ENCODE assay signal across 8 cellular contexts in genomic region chr7:100545636-100546128, GRCh38. TPM values are rescaled to one million over a fixed set of nuclear protein-coding genes. Genes with fewer than 3 reads are reported as not detected.
A peak's percentile ranks its signal among the peaks of the same experiment; 100 is the strongest.
DNase-seq lines count a peak whose midpoint lies in the region; ATAC-seq and TF ChIP-seq lines count a peak whose summit lies in the region.

No MANE protein-coding gene starts in this region.

- 15% methylated on average over 2 of the region's 2 CpGs for WGBS in esophagus, 2 donors
- WGBS in urinary bladder: 17% methylated on average over 2 of the region's 2 CpGs

- peaks cover 0 to 6% of the 10 kb centered on the region in 2 donors for H3K4me1 ChIP-seq in esophagus (ENCODE audit: control insufficient read depth in 2 of 2, insufficient read depth in 2 of 2, low read length in 1 of 2)
- peaks cover 7% of the 10 kb centered on the region for H3K4me1 ChIP-seq in urinary bladder (ENCODE audit: insufficient read depth)

- H3K27ac ChIP-seq in C4-2B: peak overlapping the region; percentile 100
- peak overlapping the region; percentile 93 to 97 for H3K27ac ChIP-seq in esophagus (ENCODE audit: low read depth in 2 of 2, low read length in 1 of 2)
- peak overlapping the region; percentile 75 for H3K27ac ChIP-seq in urinary bladder (ENCODE audit: low read depth)

- H3K27me3 Mint-ChIP-seq in nephron (ENCODE audit: low read depth): peaks cover 4% of the 10 kb centered on the region

- H3K27ac Mint-ChIP-seq in nephron: peak overlapping the region; percentile 88 to 93 (median 89)

- TF ChIP-seq CTCF in C4-2B (conservative IDR thresholded peaks at IDR 0.05): no peak
- no peak for TF ChIP-seq CTCF in nephron (IDR thresholded peaks at IDR 0.05; ENCODE audit: unreplicated experiment in 3 of 3)

- H3K36me3 Mint-ChIP-seq in nephron (ENCODE audit: low read depth): peaks cover 5% of the 10 kb centered on the region

- no peaks in the 10 kb centered on the region for H3K9me3 ChIP-seq in esophagus (ENCODE audit: control insufficient read depth in 2 of 2, insufficient read depth in 1 of 2, low read depth in 1 of 2, low read length in 1 of 2)

- peak; percentile 38 for ATAC-seq in GM18873 (IDR thresholded peaks at IDR 0.05; ENCODE audit: low FRiP score, unreplicated experiment)

- H3K4me3 Mint-ChIP-seq in nephron: peak overlapping the region; percentile 0 to 35 (median 34)

- H3K4me3 ChIP-seq in esophagus (ENCODE audit: low read depth in 1 of 2, low read length in 2 of 2) (peak overlapping the region in 1 of 2 donors; percentile 12), urinary bladder (ENCODE audit: low read depth, low read length) (no peak overlapping the region)

- H3K36me3 ChIP-seq in esophagus (ENCODE audit: control insufficient read depth in 2 of 2, insufficient read depth in 2 of 2, low read length in 1 of 2): no peaks in the 10 kb centered on the region
- no peaks in the 10 kb centered on the region for H3K36me3 ChIP-seq in urinary bladder (ENCODE audit: insufficient read depth)

- H3K27me3 ChIP-seq in esophagus (ENCODE audit: control insufficient read depth in 1 of 2, insufficient read depth in 2 of 2, low read length in 2 of 2): no peaks in the 10 kb centered on the region

- peaks cover 53% of the 10 kb centered on the region for H3K4me1 Mint-ChIP-seq in nephron

- DNase-seq in HK-2 (ENCODE audit: unreplicated experiment) (peak; percentile 71), NCI-H1930 (lab: John Stamatoyannopoulos, UW) (no peak)
- peak; percentile 71 to 80 for DNase-seq in activated CD4-positive, alpha-beta T cell treated with anti-CD3 and anti-CD28 coated beads, Interleukin-2, amount 50 U/mL, for 48 hours

- H3K9me3 Mint-ChIP-seq in nephron: no peaks in the 10 kb centered on the region

RNA-seq across cellular contexts. Expression of gene AGFG2, which starts 6.7 kb away (rescaled TPM):
- 10 to 100 TPM; 15.8 to 37.9 TPM for polyA plus RNA-seq in esophagus
- 9.9 TPM for total RNA-seq in urinary bladder
- polyA plus RNA-seq in urinary bladder: 36.6 TPM

RNA-seq across cellular contexts. Expression of gene SAP25, which starts 28.0 kb away (rescaled TPM):
- polyA plus RNA-seq in esophagus: 1 to 10 TPM; 1.5 to 3.3 TPM
- total RNA-seq in urinary bladder: not detected
- polyA plus RNA-seq in urinary bladder: 2.5 TPM

RNA-seq across cellular contexts. Expression of gene LRCH4, which starts 40.2 kb away (rescaled TPM):
- polyA plus RNA-seq in esophagus (10 to 100 TPM; 32.3 to 73.4 TPM), urinary bladder (33.0 TPM)
- 13.7 TPM for total RNA-seq in urinary bladder

RNA-seq across cellular contexts. Expression of gene FBXO24, which starts 40.4 kb away (rescaled TPM):
- polyA plus RNA-seq in esophagus (under 1 TPM; 0.33 to 0.81 TPM), urinary bladder (0.57 TPM)
- total RNA-seq in urinary bladder: 1.6 TPM

RNA-seq across cellular contexts. Expression of gene PCOLCE, which starts 56.5 kb away (rescaled TPM):
- 10 to 100 TPM in 1 of 2 donors, 1 to 10 TPM in 1; 9.9 to 11.0 TPM for polyA plus RNA-seq in esophagus
- total RNA-seq in urinary bladder: 124 TPM
- 89.5 TPM for polyA plus RNA-seq in urinary bladder

Comparison
In these comparisons a context has a peak if more than half of its experiments do, and no peak if none do; other contexts are left out.
1. DNase-seq: peak in HK-2 (single experiment) and activated CD4-positive, alpha-beta T cell treated with anti-CD3 and anti-CD28 coated beads, Interleukin-2, amount 50 U/mL, for 48 hours (2 of 2); none in NCI-H1930 (0 of 2).
2. Peak in every context shown above with its lines, with median percentiles within 50 percentile points of each other: H3K27ac ChIP-seq.